Comparison of ENCODE assay signal across 10 cellular contexts in genomic region chr7:65979583-65980477, GRCh38. TPM values are rescaled to one million over a fixed set of nuclear protein-coding genes. Genes with fewer than 3 reads are reported as not detected.
DNase-seq lines count a peak whose midpoint lies in the region; ATAC-seq, FAIRE-seq and TF ChIP-seq lines count a peak whose summit lies in the region.
"Had no signal": no experiment of that assay in that cellular context is flagged by ENCODE, and none has a peak within 500 bp of the region (broad histone marks: within the 10 kb centered on the region; RNA-seq: fewer than 3 reads in every experiment).

No MANE protein-coding gene starts in this region.

- peaks cover 3% of the 10 kb centered on the region; the same call in 1 of the 2 replicates for H4K20me1 ChIP-seq in GM23338 (replicated peaks; ENCODE audit: insufficient read depth)

- peak overlapping the region; percentile 97 for H3K4me2 ChIP-seq in A549
- H3K4me2 ChIP-seq in GM23338 = no peak overlapping the region

- CTCF ChIA-PET in A549 (lab: Yijun Ruan, JAX) = interaction anchor here (1.0 kb wide), 1 partner anchor 15 kb away, joined by 3 read pairs; no protein-coding TSS in a partner anchor

- H3K9me2 ChIP-seq in GM23338 (ENCODE audit: insufficient read depth) = no peaks in the 10 kb centered on the region

- peaks cover 6% of the 10 kb centered on the region for H3K27me3 Mint-ChIP-seq in GM23338 (ENCODE audit: insufficient read depth, low read depth, poor library complexity)
- no peaks in the 10 kb centered on the region for H3K27me3 Mint-ChIP-seq in activated naive CD8-positive, alpha-beta T cell treated with anti-CD3 and anti-CD28 coated beads, Interleukin-2, amount 10 ng/mL, durations not matched to agents 7 days and 5 days
- H3K27me3 Mint-ChIP-seq in naive B cell = no peaks in the 10 kb centered on the region

- H3K9me3 Mint-ChIP-seq in GM23338 (no peaks in the 10 kb centered on the region), naive B cell (no peaks in the 10 kb centered on the region)
- no peaks in the 10 kb centered on the region for H3K9me3 Mint-ChIP-seq in activated naive CD8-positive, alpha-beta T cell treated with anti-CD3 and anti-CD28 coated beads, Interleukin-2, amount 10 ng/mL, durations not matched to agents 7 days and 5 days

- TF ChIP-seq RAD21 in A549 (conservative IDR thresholded peaks at IDR 0.05 in 1 of 2, IDR thresholded peaks at IDR 0.05 in 1 of 2) = no peak

- H3K4me1 ChIP-seq in A549 = peaks cover 25% of the 10 kb centered on the region
- H3K4me1 ChIP-seq in GM23338 (ENCODE audit: insufficient read depth) = no peaks in the 10 kb centered on the region

- no peak for TF ChIP-seq POLR2A in A549 (IDR thresholded peaks at IDR 0.05; ENCODE audit: low read length)

- no peak overlapping the region for H3K27ac Mint-ChIP-seq in GM23338
- H3K27ac Mint-ChIP-seq in activated naive CD8-positive, alpha-beta T cell treated with anti-CD3 and anti-CD28 coated beads, Interleukin-2, amount 10 ng/mL, durations not matched to agents 7 days and 5 days = peak overlapping the region; percentile 92
- H3K27ac Mint-ChIP-seq in naive B cell = peak overlapping the region in 2 of 6 donors; percentile 42 to 67

- H3K9me3 ChIP-seq in A549 = no peaks in the 10 kb centered on the region

- no peaks in the 10 kb centered on the region for H3K27me3 ChIP-seq in GM23338 (ENCODE audit: insufficient read depth)

- H3K79me2 ChIP-seq in GM23338 (replicated peaks; ENCODE audit: insufficient read depth) = peaks cover 17% of the 10 kb centered on the region

- no peak overlapping the region for H2AFZ ChIP-seq in GM23338
- H2AFZ ChIP-seq: GM23248 had no signal

- TF ChIP-seq EP300 in A549 (IDR thresholded peaks at IDR 0.05) = no peak

- H3K4me3 ChIP-seq in A549 (no peak overlapping the region), GM23338 (no peak overlapping the region)

- 93% methylated on average over 17 of the region's 29 CpGs for WGBS in A549 (ENCODE audit: missing lambda C conversion rate)

- H3K4me3 Mint-ChIP-seq in GM23338 (peak overlapping the region; percentile 74; the same call in 1 of the 3 replicates), naive B cell (peak overlapping the region in 7 of 8 donors; percentile 25 to 90 (median 73))
- H3K4me3 Mint-ChIP-seq in activated naive CD8-positive, alpha-beta T cell treated with anti-CD3 and anti-CD28 coated beads, Interleukin-2, amount 10 ng/mL, durations not matched to agents 7 days and 5 days = no peak overlapping the region

- POLR2A ChIA-PET in A549 (lab: Yijun Ruan, JAX) = no interaction called here
- POLR2A ChIA-PET in activated naive CD8-positive, alpha-beta T cell treated with anti-CD3 and anti-CD28 coated beads, Interleukin-2, amount 10 ng/mL, durations not matched to agents 7 days and 5 days (lab: Charles Lee) = no interaction called here

- no peak for ATAC-seq in A549
- no peak for ATAC-seq in GM23338
- no peak for ATAC-seq in activated naive CD8-positive, alpha-beta T cell treated with anti-CD3 and anti-CD28 coated beads, Interleukin-2, amount 10 ng/mL, durations not matched to agents 7 days and 5 days (ENCODE audit: low read depth)
- ATAC-seq in naive B cell (ENCODE audit: low read depth in 2 of 2) = no peak
- no peak for ATAC-seq in GM21723 (IDR thresholded peaks at IDR 0.05; ENCODE audit: unreplicated experiment)
- no peak for ATAC-seq in GM18520 (IDR thresholded peaks at IDR 0.05; ENCODE audit: unreplicated experiment)

- no peaks in the 10 kb centered on the region for H3F3A ChIP-seq in GM23338 (replicated peaks; ENCODE audit: low read depth)

- DNase-seq in A549 (ENCODE audit: low read depth in 1 of 2, low spot score in 1 of 2) = no peak
- DNase-seq in GM23338 (ENCODE audit: low spot score) = no peak
- no peak for DNase-seq in activated naive CD8-positive, alpha-beta T cell treated with anti-CD3 and anti-CD28 coated beads, Interleukin-2, amount 10 ng/mL, durations not matched to agents 7 days and 5 days
- DNase-seq in naive B cell = no peak
- DNase-seq in caudate nucleus (lab: John Stamatoyannopoulos, UW) = no peak
- DNase-seq in T1000 (lab: John Stamatoyannopoulos, UW) = no peak
- DNase-seq: NCI-H1436 treated with DMSO at 0.1 percent for 48 hours had no signal

- H3K36me3 Mint-ChIP-seq in GM23338 (ENCODE audit: low read depth) (peaks cover 18% of the 10 kb centered on the region), naive B cell (no peaks in the 10 kb centered on the region)
- peaks cover 7% of the 10 kb centered on the region for H3K36me3 Mint-ChIP-seq in activated naive CD8-positive, alpha-beta T cell treated with anti-CD3 and anti-CD28 coated beads, Interleukin-2, amount 10 ng/mL, durations not matched to agents 7 days and 5 days

- no peaks in the 10 kb centered on the region; the same call in 2 of the 3 replicates for H3K4me1 Mint-ChIP-seq in GM23338
- H3K4me1 Mint-ChIP-seq in activated naive CD8-positive, alpha-beta T cell treated with anti-CD3 and anti-CD28 coated beads, Interleukin-2, amount 10 ng/mL, durations not matched to agents 7 days and 5 days = peaks cover 4% of the 10 kb centered on the region
- H3K4me1 Mint-ChIP-seq in naive B cell = peaks cover 14 to 26% (median 17%) of the 10 kb centered on the region in 3 donors

- no peak overlapping the region for H3K27ac ChIP-seq in A549
- H3K27ac ChIP-seq in GM23338 (ENCODE audit: low read depth) = no peak overlapping the region
- no peak overlapping the region for H3K27ac ChIP-seq in caudate nucleus (ENCODE audit: low read depth, low read length)
- H3K27ac ChIP-seq: GM23248 had no signal

- H3K36me3 ChIP-seq in GM23338 (ENCODE audit: insufficient read depth) = 0 out of 2 replicates have a peak, but pooled peaks cover 3% of the 10 kb centered on the region

- TF ChIP-seq CTCF in A549 (IDR thresholded peaks at IDR 0.05) (no peak), GM23338 (conservative IDR thresholded peaks at IDR 0.05; ENCODE audit: low read depth in 2 of 2) (no peak)

- no peak for FAIRE-seq in A549 (lab: Jason Lieb, UNC)

TF ChIP-seq in A549, 52 proteins besides CTCF, POLR2A, EP300 and RAD21:
- TF ChIP-seq CHD4 (IDR thresholded peaks at IDR 0.05; ENCODE audit: borderline replicate concordance) (no peak), HOXB5 (CRISPR knock-in tag; IDR thresholded peaks at IDR 0.05) (no peak)

RNA-seq across cellular contexts. Expression of gene GUSB, which starts 2.2 kb away (rescaled TPM):
- polyA plus RNA-seq in A549 (2011; rRNA removed) (32.3 and 38.5 TPM in 2 replicates), A549 (2017; fragmentation: RNase III; extraction: RNeasy Plus Mini Kit Qiagen cat#74134 plus additional on column Dnase treatment) (28.6 to 32.3 TPM (median 32.1 TPM) in 3 replicates), GM23338 (2016; fragmentation: Nextera tagmentation; extraction: Ambion mirVana) (33.6 and 37.4 TPM in 2 replicates), naive B cell (ENCODE audit: low read depth in 6 of 6) (10 to 100 TPM; 44.2 to 73.4 (median 53.1) TPM)
- polyA plus RNA-seq in A549 (2012; cell fraction: cytosol; rRNA removed) = 45.4 and 48.7 TPM in 2 replicates
- 163 and 173 TPM in 2 replicates for polyA plus RNA-seq in A549 (2012; cell fraction: nucleus; rRNA removed)
- polyA minus RNA-seq in A549 (2011; rRNA and poly(A)+ RNA removed) = 47.5 and 57.5 TPM in 2 replicates
- 40.9 and 47.0 TPM in 2 replicates for total RNA-seq in GM23338 (2014; rRNA removed; shearing (Covaris generic))
- 10 to 100 TPM; 71.9 to 73.5 TPM for total RNA-seq in activated naive CD8-positive, alpha-beta T cell treated with anti-CD3 and anti-CD28 coated beads, Interleukin-2, amount 10 ng/mL, durations not matched to agents 7 days and 5 days
